ENCODE assay signal across 17 cellular contexts in genomic region chr15:71203573-71204444, GRCh38.
DNase-seq lines count a peak whose midpoint lies in the region; ATAC-seq and TF ChIP-seq lines count a peak whose summit lies in the region.
"Had no signal": no experiment of that assay in that cellular context is flagged by ENCODE, and none has a peak within 500 bp of the region (broad histone marks: within the 10 kb centered on the region; RNA-seq: fewer than 3 reads in every experiment).

No MANE protein-coding gene starts in this region.

- ATAC-seq in HG03457 (IDR thresholded peaks at IDR 0.05; ENCODE audit: unreplicated experiment) (no peak), HG02763 (IDR thresholded peaks at IDR 0.05; ENCODE audit: unreplicated experiment) (no peak)

- peak; percentile 44 for DNase-seq in GM03348 (ENCODE audit: low spot score)
- peak; percentile 88 for DNase-seq in NCI-H146 (lab: John Stamatoyannopoulos, UW)
- DNase-seq in fibroblast of mammary gland (ENCODE audit: low read depth) = peak; percentile 67
- DNase-seq in myocyte (ENCODE audit: low read depth) = peak; percentile 15
- no peak for DNase-seq in activated CD8-positive, alpha-beta memory T cell treated with anti-CD3 and anti-CD28 coated beads, Interleukin-2, amount 50 U/mL, for 4 hours
- DNase-seq: activated CD4-positive, alpha-beta memory T cell treated with anti-CD3 and anti-CD28 coated beads, Interleukin-2, amount 10 ng/mL, durations not matched to agents 7 days and 5 days; caudate nucleus; CD4-positive, alpha-beta T cell; effector CD8-positive, alpha-beta T cell; foreskin melanocyte; NCI-H1048; NCI-H446 treated with DMSO at 0.1 percent for 48 hours; PC-9 had no signal

- TF ChIP-seq CTCF in fibroblast of mammary gland (conservative IDR thresholded peaks at IDR 0.05; ENCODE audit: control insufficient read depth, insufficient read depth, low read depth, low read length) = no peak

- no peak overlapping the region for H3K4me3 ChIP-seq in fibroblast of mammary gland (ENCODE audit: control insufficient read depth, low read depth, low read length)
- H3K4me3 ChIP-seq: PC-9, right atrium auricular region, suprapubic skin had no signal
